Comparison of ENCODE assay signal across 25 cellular contexts in genomic region chr21:43907751-43908150, GRCh38.
"Had no signal": no experiment of that assay in that cellular context is flagged by ENCODE, and none has a peak within 500 bp of the region (broad histone marks: within the 10 kb centered on the region; RNA-seq: fewer than 3 reads in every experiment).

No MANE protein-coding gene starts in this region.

- DNase-seq: activated CD4-positive, alpha-beta memory T cell treated with anti-CD3 and anti-CD28 coated beads, Interleukin-2, amount 10 ng/mL, durations not matched to agents 7 days and 5 days; activated CD4-positive, alpha-beta T cell treated with anti-CD3 and anti-CD28 coated beads for 48 hours; activated CD4-positive, CD25-positive, alpha-beta regulatory T cell; activated gamma-delta T cell treated with Interleukin-2 at 50 U/mL for 16 hours; central memory CD4-positive, alpha-beta T cell; colonic mucosa; esophagus squamous epithelium; gastrocnemius medialis; hippocampal formation; left cardiac atrium; occipital lobe; retina; spleen; stimulated activated CD4-positive, alpha-beta T cell treated with anti-CD3 and anti-CD28 coated beads, Interleukin-4, amount 100 ng/mL, for 24 hours; stimulated activated naive CD8-positive, alpha-beta T cell treated with anti-CD3 and anti-CD28 coated beads, Interleukin-15, amount 100 ng/mL, for 72 hours; SW 1271; T-helper 17 cell had no signal

- H3K27ac Mint-ChIP-seq: activated CD4-positive, alpha-beta memory T cell treated with anti-CD3 and anti-CD28 coated beads, Interleukin-2, amount 10 ng/mL, durations not matched to agents 7 days and 5 days; activated naive CD8-positive, alpha-beta T cell; activated T-helper 1 cell treated with anti-CD3 and anti-CD28 coated beads, Interleukin-12 subunit alpha, Interleukin-12 subunit beta, Interleukin-2, Interleukin-4 antibody, amounts not matched to agents 30 ng/mL and 10 ng/mL and 1 ng/mL, durations not matched to agents 14 hours and 24 hours and 36 hours; memory B cell; progenitor cell of endocrine pancreas; stimulated activated naive CD8-positive, alpha-beta T cell treated with anti-CD3 and anti-CD28 coated beads, Interleukin-15, amount 100 ng/mL, for 72 hours had no signal

- H3K27me3 ChIP-seq: adrenal gland, ascending aorta, colonic mucosa, dorsolateral prefrontal cortex, esophagus squamous epithelium, gastrocnemius medialis, spleen, tibial nerve had no signal

- H3K27me3 Mint-ChIP-seq: activated CD4-positive, alpha-beta memory T cell treated with anti-CD3 and anti-CD28 coated beads, Interleukin-2, amount 10 ng/mL, durations not matched to agents 7 days and 5 days; activated naive CD8-positive, alpha-beta T cell; memory B cell; progenitor cell of endocrine pancreas; stimulated activated naive CD8-positive, alpha-beta T cell treated with anti-CD3 and anti-CD28 coated beads, Interleukin-15, amount 100 ng/mL, for 72 hours; T-helper 17 cell had no signal

- H3K4me3 Mint-ChIP-seq: activated CD4-positive, alpha-beta memory T cell treated with anti-CD3 and anti-CD28 coated beads, Interleukin-2, amount 10 ng/mL, durations not matched to agents 7 days and 5 days; activated naive CD8-positive, alpha-beta T cell; activated T-helper 1 cell treated with anti-CD3 and anti-CD28 coated beads, Interleukin-12 subunit alpha, Interleukin-12 subunit beta, Interleukin-2, Interleukin-4 antibody, amounts not matched to agents 30 ng/mL and 10 ng/mL and 1 ng/mL, durations not matched to agents 14 hours and 24 hours and 36 hours; memory B cell; stimulated activated naive CD8-positive, alpha-beta T cell treated with anti-CD3 and anti-CD28 coated beads, Interleukin-15, amount 100 ng/mL, for 72 hours; T-helper 17 cell had no signal

- ATAC-seq: gastrocnemius medialis; left cardiac atrium; stimulated activated naive CD8-positive, alpha-beta T cell treated with anti-CD3 and anti-CD28 coated beads, Interleukin-15, amount 100 ng/mL, for 72 hours; T-helper 17 cell had no signal

- H3K36me3 ChIP-seq: adrenal gland, colonic mucosa, gastrocnemius medialis had no signal

- H3K27ac ChIP-seq: adrenal gland, ascending aorta, colonic mucosa, esophagus squamous epithelium, spleen, tibial nerve had no signal

- H3K4me3 ChIP-seq: adrenal gland, ascending aorta, colonic mucosa, dorsolateral prefrontal cortex, esophagus squamous epithelium, gastrocnemius medialis, spleen, tibial nerve had no signal

- H3K9me3 ChIP-seq: adrenal gland, colonic mucosa, gastrocnemius medialis had no signal
